ENCODE assay signal across 26 cellular contexts in genomic region chr1:147050654-147051053, GRCh38.
"Had no signal": no experiment of that assay in that cellular context is flagged by ENCODE, and none has a peak within 500 bp of the region (broad histone marks: within the 10 kb centered on the region; RNA-seq: fewer than 3 reads in every experiment).

No MANE protein-coding gene starts in this region.

- H3K9me3 Mint-ChIP-seq: dendritic cell treated with granulocyte-macrophage colony-stimulating factor and Interleukin-4, amounts not matched to agents 40 ng/mL and 50 ng/mL, for 4 days; effector memory CD8-positive, alpha-beta T cell; endodermal cell; immature natural killer cell had no signal

- H3K4me3 Mint-ChIP-seq: dendritic cell treated with granulocyte-macrophage colony-stimulating factor and Interleukin-4, amounts not matched to agents 40 ng/mL and 50 ng/mL, for 4 days; effector memory CD8-positive, alpha-beta T cell; endodermal cell; immature natural killer cell; memory B cell had no signal

- H3K27me3 Mint-ChIP-seq: dendritic cell treated with granulocyte-macrophage colony-stimulating factor and Interleukin-4, amounts not matched to agents 40 ng/mL and 50 ng/mL, for 4 days; memory B cell had no signal

- H3K4me1 Mint-ChIP-seq: endodermal cell had no signal

- H3K36me3 Mint-ChIP-seq: immature natural killer cell, memory B cell had no signal

- DNase-seq: colonic mucosa; cortex of kidney; effector CD8-positive, alpha-beta T cell; effector memory CD8-positive, alpha-beta T cell; endodermal cell; erythroblast; esophagus squamous epithelium; foreskin fibroblast; foreskin melanocyte; gastrocnemius medialis; glutamatergic neuron; head of caudate nucleus; hypothalamus; immature natural killer cell; islet precursor cell; kidney; kidney glomerular epithelial cell; left colon; left ventricle myocardium inferior; mammary epithelial cell; mesendoderm; midbrain had no signal

- ATAC-seq: effector memory CD8-positive, alpha-beta T cell; esophagus mucosa; gastrocnemius medialis; left colon; left lobe of liver had no signal

- H3K27ac Mint-ChIP-seq: dendritic cell treated with granulocyte-macrophage colony-stimulating factor and Interleukin-4, amounts not matched to agents 40 ng/mL and 50 ng/mL, for 4 days; effector memory CD8-positive, alpha-beta T cell; endodermal cell; immature natural killer cell; memory B cell had no signal
